9 cellular contexts compared by ENCODE assay signal in genomic region chr2:97849881-97850540, GRCh38.
DNase-seq lines count a peak whose midpoint lies in the region; ATAC-seq and TF ChIP-seq lines count a peak whose summit lies in the region.
"Had no signal": no experiment of that assay in that cellular context is flagged by ENCODE, and none has a peak within 500 bp of the region (broad histone marks: within the 10 kb centered on the region; RNA-seq: fewer than 3 reads in every experiment).

No MANE protein-coding gene starts in this region.

- peak; percentile 74 for ATAC-seq in GM19025 (IDR thresholded peaks at IDR 0.05; ENCODE audit: low read depth, unreplicated experiment)
- peak; percentile 58 for ATAC-seq in HG02798 (IDR thresholded peaks at IDR 0.05; ENCODE audit: poor library complexity, unreplicated experiment)
- ATAC-seq in GM21528 (IDR thresholded peaks at IDR 0.05; ENCODE audit: low FRiP score, unreplicated experiment) = no peak

- no peaks in the 10 kb centered on the region for H3K27me3 Mint-ChIP-seq in T-helper 2 cell treated with Interferon-gamma antibody and Interleukin-4, amounts not matched to agents 5 μg/mL and 100 μg/mL, for 36 hours (ENCODE audit: low read depth)
- no peaks in the 10 kb centered on the region for H3K27me3 Mint-ChIP-seq in progenitor cell of endocrine pancreas

- TF ChIP-seq CTCF in progenitor cell of endocrine pancreas (IDR thresholded peaks at IDR 0.05; ENCODE audit: unreplicated experiment) (no peak), WERI-Rb-1 (IDR thresholded peaks at IDR 0.05; ENCODE audit: low read depth, low read length) (no peak)

- peaks cover 56% of the 10 kb centered on the region for H3K4me1 Mint-ChIP-seq in T-helper 2 cell treated with Interferon-gamma antibody and Interleukin-4, amounts not matched to agents 5 μg/mL and 100 μg/mL, for 36 hours (ENCODE audit: low read depth)
- peaks cover 3% of the 10 kb centered on the region for H3K4me1 Mint-ChIP-seq in progenitor cell of endocrine pancreas (ENCODE audit: low read depth)

- no peaks in the 10 kb centered on the region for H3K27me3 ChIP-seq in WERI-Rb-1 (ENCODE audit: insufficient read depth, low read depth, severe bottlenecking)

- H3K4me3 Mint-ChIP-seq in T-helper 2 cell treated with Interferon-gamma antibody and Interleukin-4, amounts not matched to agents 5 μg/mL and 100 μg/mL, for 36 hours = peak overlapping the region; percentile 64
- no peak overlapping the region for H3K4me3 Mint-ChIP-seq in progenitor cell of endocrine pancreas (ENCODE audit: low read depth)

- H3K9me3 Mint-ChIP-seq in T-helper 2 cell treated with Interferon-gamma antibody and Interleukin-4, amounts not matched to agents 5 μg/mL and 100 μg/mL, for 36 hours = no peaks in the 10 kb centered on the region
- H3K9me3 Mint-ChIP-seq in progenitor cell of endocrine pancreas (ENCODE audit: low read depth) = no peaks in the 10 kb centered on the region

- no peak overlapping the region for H3K27ac ChIP-seq in WERI-Rb-1
- H3K27ac ChIP-seq: PC-9 had no signal

- H3K9me3 ChIP-seq in WERI-Rb-1 (ENCODE audit: severe bottlenecking) = no peaks in the 10 kb centered on the region

- H3K27ac Mint-ChIP-seq in T-helper 2 cell treated with Interferon-gamma antibody and Interleukin-4, amounts not matched to agents 5 μg/mL and 100 μg/mL, for 36 hours = peak overlapping the region; percentile 70
- H3K27ac Mint-ChIP-seq in progenitor cell of endocrine pancreas = no peak overlapping the region

- no peaks in the 10 kb centered on the region for H3K36me3 ChIP-seq in WERI-Rb-1

- no peak overlapping the region for H3K4me3 ChIP-seq in WERI-Rb-1 (ENCODE audit: low read depth, low read length)
- H3K4me3 ChIP-seq: PC-9 had no signal

- H3K36me3 Mint-ChIP-seq in T-helper 2 cell treated with Interferon-gamma antibody and Interleukin-4, amounts not matched to agents 5 μg/mL and 100 μg/mL, for 36 hours (ENCODE audit: low read depth) = peaks cover 23% of the 10 kb centered on the region
- peaks cover 13% of the 10 kb centered on the region for H3K36me3 Mint-ChIP-seq in progenitor cell of endocrine pancreas (ENCODE audit: insufficient read depth)

- DNase-seq in T-helper 2 cell treated with Interferon-gamma antibody and Interleukin-4, amounts not matched to agents 5 μg/mL and 100 μg/mL, for 36 hours (ENCODE audit: low spot score) = peak; percentile 53
- DNase-seq in iris pigment epithelial cell (ENCODE audit: low read depth) (peak; percentile 33), NOMO-1 (lab: John Stamatoyannopoulos, UW; ENCODE audit: unreplicated experiment in 2 of 2) (no peak), progenitor cell of endocrine pancreas (ENCODE audit: low spot score, unreplicated experiment) (no peak), WERI-Rb-1 (no peak)

Comparison
In these comparisons a context has a peak if more than half of its experiments do, and no peak if none do; other contexts are left out.
1. DNase-seq: peak in T-helper 2 cell treated with Interferon-gamma antibody and Interleukin-4, amounts not matched to agents 5 μg/mL and 100 μg/mL, for 36 hours (single experiment) and iris pigment epithelial cell (single experiment); none in NOMO-1 (0 of 2), progenitor cell of endocrine pancreas (single experiment) and WERI-Rb-1 (single experiment).